25 cellular contexts compared by ENCODE assay signal in genomic region chr5:14063691-14064090, GRCh38.
"Had no signal": no experiment of that assay in that cellular context is flagged by ENCODE, and none has a peak within 500 bp of the region (broad histone marks: within the 10 kb centered on the region; RNA-seq: fewer than 3 reads in every experiment).

No MANE protein-coding gene starts in this region.

- H3K4me1 Mint-ChIP-seq: memory B cell, nephron, neural progenitor cell had no signal

- H3K4me3 Mint-ChIP-seq: effector memory CD8-positive, alpha-beta T cell; memory B cell; naive thymus-derived CD4-positive, alpha-beta T cell; nephron; neural progenitor cell had no signal

- H3K36me3 ChIP-seq: esophagus squamous epithelium, neural progenitor cell, right lobe of liver, stomach, thyroid gland, vagina had no signal

- H3K27me3 ChIP-seq: esophagus squamous epithelium, neural progenitor cell, right lobe of liver, stomach, thyroid gland, vagina had no signal

- H3K27ac ChIP-seq: esophagus squamous epithelium, neural progenitor cell, parathyroid adenoma, right lobe of liver, stomach, thyroid gland, vagina had no signal

- DNase-seq: cortex of kidney; effector memory CD8-positive, alpha-beta T cell; erythroblast; esophagus squamous epithelium; hypothalamus; kidney; naive thymus-derived CD4-positive, alpha-beta T cell; right lobe of liver; stimulated activated CD4-positive, alpha-beta T cell treated with anti-CD3 and anti-CD28 coated beads, Interleukin-12 subunit alpha, Interleukin-12 subunit beta, amount 100 ng/mL, for 4 hours; stimulated activated CD4-positive, alpha-beta T cell treated with anti-CD3 and anti-CD28 coated beads, Interleukin-1b, Interleukin-23, amount 100 ng/mL, for 48 hours; stimulated activated CD4-positive, alpha-beta T cell treated with anti-CD3 and anti-CD28 coated beads, Interleukin-4, amount 100 ng/mL, for 1 hour; stimulated activated CD8-positive, alpha-beta memory T cell treated with anti-CD3 and anti-CD28 coated beads, Interleukin-4, amount 100 ng/mL, for 48 hours; stimulated activated naive CD4-positive, alpha-beta T cell treated with Interleukin-2 at 50 U/mL for 16 hours; stomach; thyroid gland; trophoblast cell had no signal

- H3K4me3 ChIP-seq: esophagus squamous epithelium, lung, neural progenitor cell, right lobe of liver, smooth muscle cell, stomach, thyroid gland, vagina had no signal

- H3K27ac Mint-ChIP-seq: effector memory CD8-positive, alpha-beta T cell; memory B cell; naive thymus-derived CD4-positive, alpha-beta T cell; nephron; neural progenitor cell; progenitor cell of endocrine pancreas had no signal

- H3K4me1 ChIP-seq: esophagus squamous epithelium, neural progenitor cell, parathyroid adenoma, right lobe of liver, stomach, thyroid gland, vagina had no signal

- H3K27me3 Mint-ChIP-seq: progenitor cell of endocrine pancreas had no signal

- ATAC-seq: effector memory CD8-positive, alpha-beta T cell; left lobe of liver; naive thymus-derived CD4-positive, alpha-beta T cell; right lobe of liver had no signal

- H3K36me3 Mint-ChIP-seq: naive thymus-derived CD4-positive, alpha-beta T cell; neural progenitor cell had no signal

- H3K9me3 ChIP-seq: esophagus squamous epithelium, right lobe of liver, stomach, thyroid gland, vagina had no signal
